15 cellular contexts compared by ENCODE assay signal in the genomic region with DNA sequence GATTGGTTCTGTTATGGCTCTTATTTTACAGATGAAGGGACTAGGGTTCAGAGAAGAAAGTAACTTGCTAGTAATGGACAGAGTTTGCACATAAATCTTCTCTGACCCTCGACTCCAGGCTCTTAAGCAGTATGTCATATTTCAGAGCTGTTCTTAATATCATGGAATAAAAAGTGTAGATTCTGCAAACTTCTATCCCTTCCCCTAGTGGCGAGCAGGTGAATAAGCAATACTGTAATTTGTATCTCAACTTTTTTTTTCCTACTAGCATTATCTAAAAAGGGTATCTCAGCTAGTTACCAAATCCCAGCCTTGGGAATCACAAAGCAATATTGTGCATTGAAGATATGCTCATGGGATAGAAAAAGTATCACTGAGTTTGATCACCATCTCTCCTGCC.
DNase-seq lines count a peak whose midpoint lies in the region; ATAC-seq and TF ChIP-seq lines count a peak whose summit lies in the region.
"Had no signal": no experiment of that assay in that cellular context is flagged by ENCODE, and none has a peak within 500 bp of the region (broad histone marks: within the 10 kb centered on the region; RNA-seq: fewer than 3 reads in every experiment).

No MANE protein-coding gene starts in this region.

- no peak overlapping the region for H3K4me3 Mint-ChIP-seq in GM23338
- no peak overlapping the region for H3K4me3 Mint-ChIP-seq in activated CD4-positive, alpha-beta T cell treated with anti-CD3 and anti-CD28 coated beads, Interleukin-2, amount 10 ng/mL, durations not matched to agents 24 days and 14 days
- H3K4me3 Mint-ChIP-seq: memory B cell had no signal

- no peak overlapping the region for H3K27ac Mint-ChIP-seq in GM23338
- H3K27ac Mint-ChIP-seq in activated CD4-positive, alpha-beta T cell treated with anti-CD3 and anti-CD28 coated beads, Interleukin-2, amount 10 ng/mL, durations not matched to agents 24 days and 14 days, result no peak overlapping the region
- H3K27ac Mint-ChIP-seq: memory B cell had no signal

- POLR2A ChIA-PET in AG04450 (lab: Yijun Ruan, JAX), result no interaction called here

- H2AFZ ChIP-seq in GM23338, result no peak overlapping the region
- H2AFZ ChIP-seq: parathyroid adenoma had no signal

- peaks cover 5% of the 10 kb centered on the region; the same call in 2 of the 3 replicates for H3K4me1 Mint-ChIP-seq in GM23338
- H3K4me1 Mint-ChIP-seq in activated CD4-positive, alpha-beta T cell treated with anti-CD3 and anti-CD28 coated beads, Interleukin-2, amount 10 ng/mL, durations not matched to agents 24 days and 14 days, result no peaks in the 10 kb centered on the region

- H3F3A ChIP-seq in GM23338 (replicated peaks; ENCODE audit: low read depth), result no peaks in the 10 kb centered on the region

- H3K27me3 Mint-ChIP-seq in GM23338 (ENCODE audit: insufficient read depth, low read depth, poor library complexity), result no peaks in the 10 kb centered on the region
- H3K27me3 Mint-ChIP-seq in activated CD4-positive, alpha-beta T cell treated with anti-CD3 and anti-CD28 coated beads, Interleukin-2, amount 10 ng/mL, durations not matched to agents 24 days and 14 days, result no peaks in the 10 kb centered on the region
- H3K27me3 Mint-ChIP-seq: memory B cell had no signal

- DNase-seq in AG04450 (ENCODE audit: low read depth, low spot score), result no peak
- DNase-seq in GM23338 (ENCODE audit: low spot score), result peak; percentile 14
- DNase-seq in RWPE2 (ENCODE audit: low spot score), result no peak
- DNase-seq in fibroblast of villous mesenchyme (ENCODE audit: low read depth), result no peak
- no peak for DNase-seq in hypothalamus (lab: John Stamatoyannopoulos, UW)
- DNase-seq in upper lobe of right lung, result no peak
- no peak for DNase-seq in HAP-1 (ENCODE audit: low spot score in 2 of 2)
- no peak for DNase-seq in activated CD4-positive, alpha-beta T cell treated with anti-CD3 and anti-CD28 coated beads, Interleukin-2, amount 10 ng/mL, durations not matched to agents 24 days and 14 days
- DNase-seq: activated CD4-positive, CD25-positive, alpha-beta regulatory T cell; activated T-cell treated with anti-CD3 and anti-CD28 coated beads, Interleukin-2, amount 50 U/mL, for 1 hour; aorta; NCI-H226 had no signal

- H3K27me3 ChIP-seq in AG04450 (ENCODE audit: control insufficient read depth, insufficient read depth, low read length) (no peaks in the 10 kb centered on the region), GM23338 (ENCODE audit: insufficient read depth) (no peaks in the 10 kb centered on the region), RWPE2 (ENCODE audit: insufficient read depth, poor library complexity, severe bottlenecking) (no peaks in the 10 kb centered on the region), upper lobe of right lung (no peaks in the 10 kb centered on the region), HAP-1 (ENCODE audit: low read depth) (no peaks in the 10 kb centered on the region)

- H3K9me3 ChIP-seq in AG04450 (ENCODE audit: control insufficient read depth, insufficient read depth, low read length) (peaks cover 3% of the 10 kb centered on the region; the same call in 1 of the 2 replicates), RWPE2 (ENCODE audit: severe bottlenecking) (no peaks in the 10 kb centered on the region), upper lobe of right lung (peaks cover 12% of the 10 kb centered on the region), HAP-1 (no peaks in the 10 kb centered on the region)

- H3K27ac ChIP-seq in AG04450 (ENCODE audit: low read depth, low read length), result no peak overlapping the region
- H3K27ac ChIP-seq in GM23338 (ENCODE audit: low read depth), result no peak overlapping the region
- no peak overlapping the region for H3K27ac ChIP-seq in RWPE2 (ENCODE audit: poor library complexity, severe bottlenecking)
- no peak overlapping the region for H3K27ac ChIP-seq in upper lobe of right lung
- H3K27ac ChIP-seq: parathyroid adenoma had no signal

- H3K9me2 ChIP-seq in GM23338 (ENCODE audit: insufficient read depth), result 0 out of 2 replicates have a peak, but pooled peaks cover 2% of the 10 kb centered on the region

- H3K4me2 ChIP-seq in GM23338, result no peak overlapping the region

- no peaks in the 10 kb centered on the region for H4K20me1 ChIP-seq in GM23338 (replicated peaks; ENCODE audit: insufficient read depth)

- H3K79me2 ChIP-seq in GM23338 (replicated peaks; ENCODE audit: insufficient read depth), result no peaks in the 10 kb centered on the region
- H3K79me2 ChIP-seq: parathyroid adenoma had no signal

- H3K4me3 ChIP-seq in AG04450 (ENCODE audit: low read depth, low read length) (no peak overlapping the region), GM23338 (no peak overlapping the region), RWPE2 (ENCODE audit: severe bottlenecking) (no peak overlapping the region), fibroblast of villous mesenchyme (ENCODE audit: low read depth, low read length) (no peak overlapping the region), upper lobe of right lung (no peak overlapping the region), HAP-1 (no peak overlapping the region)

- H3K36me3 Mint-ChIP-seq in GM23338 (ENCODE audit: low read depth), result peaks cover 8% of the 10 kb centered on the region
- H3K36me3 Mint-ChIP-seq in activated CD4-positive, alpha-beta T cell treated with anti-CD3 and anti-CD28 coated beads, Interleukin-2, amount 10 ng/mL, durations not matched to agents 24 days and 14 days (ENCODE audit: low read depth), result no peaks in the 10 kb centered on the region

- intact Hi-C loops in upper lobe of right lung (cut with DNase I), result no loop called here
- intact Hi-C loops in activated CD4-positive, alpha-beta T cell treated with anti-CD3 and anti-CD28 coated beads, Interleukin-2, amount 10 ng/mL, durations not matched to agents 24 days and 14 days (cut with micrococcal nuclease), result no loop called here

- in situ Hi-C loops in HAP-1 (cut with MboI; ENCODE audit: low sequenced_read_pairs), result no loop called here

- no peaks in the 10 kb centered on the region for H3K36me3 ChIP-seq in GM23338 (ENCODE audit: insufficient read depth)
- H3K36me3 ChIP-seq in RWPE2 (ENCODE audit: low read depth), result no peaks in the 10 kb centered on the region
- H3K36me3 ChIP-seq in upper lobe of right lung, result no peaks in the 10 kb centered on the region
- H3K36me3 ChIP-seq in HAP-1 (replicated peaks), result no peaks in the 10 kb centered on the region

- TF ChIP-seq CTCF in AG04450 (IDR thresholded peaks at IDR 0.05; ENCODE audit: low read depth, low read length) (peak; percentile 57), GM23338 (conservative IDR thresholded peaks at IDR 0.05; ENCODE audit: low read depth in 2 of 2) (peak; percentile 34 to 78; a peak in 3 of 4 replicates), RWPE2 (IDR thresholded peaks at IDR 0.05; ENCODE audit: poor library complexity, severe bottlenecking) (peak; percentile 40), fibroblast of villous mesenchyme (IDR thresholded peaks at IDR 0.05; ENCODE audit: insufficient read depth, low read depth, low read length) (peak; percentile 34), upper lobe of right lung (IDR thresholded peaks at IDR 0.05) (no peak)

- no peak for ATAC-seq in GM23338
- no peak for ATAC-seq in RWPE2 (ENCODE audit: low read depth)
- ATAC-seq in upper lobe of right lung, result no peak
- ATAC-seq: Right ventricle myocardium inferior had no signal

- CTCF ChIA-PET in AG04450 (lab: Charles Lee), result interaction anchor here (0.6 to 1.6 kb wide), 3 partner anchors 15 to 36 kb away, joined by 3 to 4 read pairs (median 3); no protein-coding TSS in a partner anchor

- H3K4me1 ChIP-seq in GM23338 (ENCODE audit: insufficient read depth) (peaks cover 5% of the 10 kb centered on the region; the same call in 1 of the 2 replicates), RWPE2 (ENCODE audit: insufficient read depth, poor library complexity, severe bottlenecking) (no peaks in the 10 kb centered on the region), upper lobe of right lung (no peaks in the 10 kb centered on the region), HAP-1 (peaks cover 4% of the 10 kb centered on the region)
- H3K4me1 ChIP-seq: parathyroid adenoma had no signal

- peaks cover 15% of the 10 kb centered on the region for H3K9me3 Mint-ChIP-seq in GM23338
- no peaks in the 10 kb centered on the region for H3K9me3 Mint-ChIP-seq in activated CD4-positive, alpha-beta T cell treated with anti-CD3 and anti-CD28 coated beads, Interleukin-2, amount 10 ng/mL, durations not matched to agents 24 days and 14 days

TF ChIP-seq in GM23338, 12 proteins besides CTCF, POLR2A, EP300 and RAD21:
- TF ChIP-seq EZH2phosphoT487 (IDR thresholded peaks at IDR 0.05; ENCODE audit: unreplicated experiment), result no peak
- no peak for TF ChIP-seq ETS1 (IDR thresholded peaks at IDR 0.05)
- TF ChIP-seq NANOG (IDR thresholded peaks at IDR 0.05; ENCODE audit: borderline replicate concordance), result no peak
- TF ChIP-seq JUNB (IDR thresholded peaks at IDR 0.05; ENCODE audit: unreplicated experiment), result no peak
